8 cellular contexts compared by ENCODE assay signal in genomic region chr2:173990970-173991819, GRCh38. TPM values are rescaled to one million over a fixed set of nuclear protein-coding genes. Genes with fewer than 3 reads are reported as not detected.
A peak's percentile ranks its signal among the peaks of the same experiment; 100 is the strongest.
DNase-seq lines count a peak whose midpoint lies in the region; ATAC-seq and TF ChIP-seq lines count a peak whose summit lies in the region.

No MANE protein-coding gene starts in this region.

- no peak for TF ChIP-seq POLR2A in erythroblast (IDR thresholded peaks at IDR 0.05; ENCODE audit: low read length)

- no peak overlapping the region for H3K9ac ChIP-seq in parathyroid adenoma

- no peaks in the 10 kb centered on the region for H3K79me2 ChIP-seq in parathyroid adenoma

- H3K9me3 ChIP-seq in parathyroid adenoma (ENCODE audit: control insufficient read depth, low read length) = no peaks in the 10 kb centered on the region

- H3K27ac Mint-ChIP-seq in type B pancreatic cell = no peak overlapping the region

- H2AFZ ChIP-seq in parathyroid adenoma = peak overlapping the region; percentile 47

- H3K4me3 Mint-ChIP-seq in type B pancreatic cell = no peak overlapping the region

- H3K9me3 Mint-ChIP-seq in type B pancreatic cell = no peaks in the 10 kb centered on the region

- no peaks in the 10 kb centered on the region for H3K36me3 ChIP-seq in parathyroid adenoma (ENCODE audit: control insufficient read depth, insufficient read depth, low read length)

- no peaks in the 10 kb centered on the region for H3K27me3 Mint-ChIP-seq in type B pancreatic cell

- no peaks in the 10 kb centered on the region for H3K27me3 ChIP-seq in parathyroid adenoma (ENCODE audit: control insufficient read depth, insufficient read depth, low read length)

- H3K36me3 Mint-ChIP-seq in type B pancreatic cell = no peaks in the 10 kb centered on the region

- H3K4me3 ChIP-seq in parathyroid adenoma (ENCODE audit: low read depth, low read length) = no peak overlapping the region

- no peaks in the 10 kb centered on the region for H3K4me1 ChIP-seq in parathyroid adenoma

- peak overlapping the region; percentile 17 for H3K4me2 ChIP-seq in parathyroid adenoma (ENCODE audit: low read length)

- DNase-seq in AG20443 (ENCODE audit: low spot score) (peak; percentile 71), NCI-H1092 (lab: John Stamatoyannopoulos, UW) (peak; percentile 34), type B pancreatic cell (ENCODE audit: extremely low spot score, unreplicated experiment) (no peak), erythroblast (lab: John Stamatoyannopoulos, UW) (no peak)
- no peak for DNase-seq in activated effector memory CD4-positive, alpha-beta T cell treated with Interleukin-2 at 50 U/mL for 16 hours

- ATAC-seq in GM19467 (IDR thresholded peaks at IDR 0.05; ENCODE audit: unreplicated experiment) (peak; percentile 61), esophagus mucosa (peak; percentile 61)

- H3K4me1 Mint-ChIP-seq in type B pancreatic cell (ENCODE audit: unreplicated experiment) = peaks cover 13% of the 10 kb centered on the region

- TF ChIP-seq CTCF in parathyroid adenoma (IDR thresholded peaks at IDR 0.05) = no peak
- no peak for TF ChIP-seq CTCF in type B pancreatic cell (conservative IDR thresholded peaks at IDR 0.05)

- H3K27ac ChIP-seq in parathyroid adenoma = no peak overlapping the region

RNA-seq across cellular contexts. Expression of gene SP3, which starts 26.0 kb away (rescaled TPM):
- total RNA-seq in esophagus mucosa (51.1 TPM), type B pancreatic cell (ENCODE audit: low replicate concordance) (75.0 and 94.5 TPM in 2 replicates)

Comparison
In these comparisons a context has a peak if more than half of its experiments do, and no peak if none do; other contexts are left out.
1. DNase-seq: peak in AG20443 (single experiment) and NCI-H1092 (single experiment); none in activated effector memory CD4-positive, alpha-beta T cell treated with Interleukin-2 at 50 U/mL for 16 hours (single experiment), type B pancreatic cell (single experiment) and erythroblast (0 of 2).